ENCODE assay signal across 8 cellular contexts in the genomic region with DNA sequence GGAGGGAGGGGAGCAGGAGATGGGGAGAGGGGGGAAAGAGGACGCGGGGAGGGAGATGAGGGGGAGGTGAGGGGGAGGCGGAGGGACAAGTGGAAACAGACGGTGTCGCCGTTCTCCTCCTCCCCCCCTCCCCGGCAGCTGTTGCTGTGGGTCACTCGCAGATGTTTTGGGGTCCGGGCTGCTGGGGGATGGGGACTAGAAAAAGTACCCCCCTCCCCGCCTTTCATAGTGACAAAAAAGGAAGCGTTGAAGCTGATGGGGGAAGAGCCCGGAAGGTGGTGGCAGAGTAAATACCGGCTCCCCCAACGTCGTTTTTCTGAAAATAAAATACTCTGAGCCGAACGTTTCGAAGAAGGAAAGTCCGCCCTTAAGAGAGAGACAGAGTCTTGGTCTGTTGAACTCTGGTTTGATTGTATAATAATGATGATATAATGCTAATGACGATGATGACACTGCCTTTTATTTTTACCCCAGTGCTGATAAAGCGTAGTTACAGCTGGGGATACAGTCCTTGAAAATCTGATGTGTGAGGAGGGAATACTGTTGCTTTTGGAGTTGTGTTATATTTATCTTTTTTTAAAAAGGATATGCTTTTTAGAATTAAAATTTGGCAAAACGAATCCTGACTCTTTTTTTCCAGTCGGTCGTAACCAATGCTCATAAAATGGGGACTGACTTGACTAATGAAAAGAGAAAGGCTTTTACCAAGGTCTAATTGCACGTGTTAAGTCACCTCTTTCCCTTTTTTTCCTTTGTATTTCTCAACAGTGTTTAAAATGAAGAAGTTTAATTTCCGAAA. TPM values are rescaled to one million over a fixed set of nuclear protein-coding genes. Genes with fewer than 3 reads are reported as not detected.
DNase-seq lines count a peak whose midpoint lies in the region; ATAC-seq and TF ChIP-seq lines count a peak whose summit lies in the region.

No MANE protein-coding gene starts in this region.

- WGBS in upper lobe of left lung, 2 donors, result 3 to 5% methylated on average over 23 to 25 of the region's 26 CpGs

- no peak for TF ChIP-seq CTCF in cardiac muscle cell (IDR thresholded peaks at IDR 0.05; ENCODE audit: low read depth, low read length)
- TF ChIP-seq CTCF in lower lobe of right lung (IDR thresholded peaks at IDR 0.05), result no peak
- no peak for TF ChIP-seq CTCF in upper lobe of left lung (IDR thresholded peaks at IDR 0.05)

- TF ChIP-seq EP300 in upper lobe of left lung (IDR thresholded peaks at IDR 0.05), result no peak

- no peak overlapping the region for H3K27ac Mint-ChIP-seq in activated T-helper 1 cell treated with anti-CD3 and anti-CD28 coated beads, Interleukin-12 subunit alpha, Interleukin-12 subunit beta, Interleukin-2, Interleukin-4 antibody, amounts not matched to agents 30 ng/mL and 10 ng/mL and 1 ng/mL, durations not matched to agents 14 hours and 24 hours and 36 hours

- peaks cover 5% of the 10 kb centered on the region for H3K4me1 Mint-ChIP-seq in activated T-helper 1 cell treated with anti-CD3 and anti-CD28 coated beads, Interleukin-12 subunit alpha, Interleukin-12 subunit beta, Interleukin-2, Interleukin-4 antibody, amounts not matched to agents 30 ng/mL and 10 ng/mL and 1 ng/mL, durations not matched to agents 14 hours and 24 hours and 36 hours (ENCODE audit: low read depth)

- H3K4me3 Mint-ChIP-seq in activated T-helper 1 cell treated with anti-CD3 and anti-CD28 coated beads, Interleukin-12 subunit alpha, Interleukin-12 subunit beta, Interleukin-2, Interleukin-4 antibody, amounts not matched to agents 30 ng/mL and 10 ng/mL and 1 ng/mL, durations not matched to agents 14 hours and 24 hours and 36 hours, result peak overlapping the region; percentile 42

- TF ChIP-seq POLR2A in upper lobe of left lung (IDR thresholded peaks at IDR 0.05), result no peak

- no peaks in the 10 kb centered on the region for H3K9me3 Mint-ChIP-seq in activated T-helper 1 cell treated with anti-CD3 and anti-CD28 coated beads, Interleukin-12 subunit alpha, Interleukin-12 subunit beta, Interleukin-2, Interleukin-4 antibody, amounts not matched to agents 30 ng/mL and 10 ng/mL and 1 ng/mL, durations not matched to agents 14 hours and 24 hours and 36 hours

- H3K9me3 ChIP-seq in cardiac muscle cell (ENCODE audit: low read depth) (no peaks in the 10 kb centered on the region), lower lobe of right lung (no peaks in the 10 kb centered on the region), upper lobe of left lung (no peaks in the 10 kb centered on the region)

- ATAC-seq in lower lobe of right lung, result no peak
- ATAC-seq in upper lobe of left lung (ENCODE audit: low FRiP score in 2 of 2), result no peak
- ATAC-seq in GM18867 (IDR thresholded peaks at IDR 0.05; ENCODE audit: unreplicated experiment), result no peak

- H3K27me3 ChIP-seq in cardiac muscle cell, result peaks cover 15% of the 10 kb centered on the region
- H3K27me3 ChIP-seq in lower lobe of right lung (ENCODE audit: low read depth), result peaks cover 59% of the 10 kb centered on the region
- peaks cover 0 to 23% (median 9%) of the 10 kb centered on the region in 4 donors for H3K27me3 ChIP-seq in upper lobe of left lung

- no peaks in the 10 kb centered on the region for H3K36me3 Mint-ChIP-seq in activated T-helper 1 cell treated with anti-CD3 and anti-CD28 coated beads, Interleukin-12 subunit alpha, Interleukin-12 subunit beta, Interleukin-2, Interleukin-4 antibody, amounts not matched to agents 30 ng/mL and 10 ng/mL and 1 ng/mL, durations not matched to agents 14 hours and 24 hours and 36 hours (ENCODE audit: low read depth)

- H3K4me1 ChIP-seq in cardiac muscle cell (ENCODE audit: low read depth) (peaks cover 3% of the 10 kb centered on the region), lower lobe of right lung (peaks cover 16% of the 10 kb centered on the region), upper lobe of left lung (peaks cover 14 to 21% (median 15%) of the 10 kb centered on the region in 4 donors)

- H3K4me3 ChIP-seq in cardiac muscle cell, result peak overlapping the region; percentile 45
- H3K4me3 ChIP-seq in lower lobe of right lung, result peak overlapping the region; percentile 43
- peak overlapping the region in 3 of 4 donors; percentile 29 to 48 (median 45) for H3K4me3 ChIP-seq in upper lobe of left lung

- H3K27ac ChIP-seq in cardiac muscle cell (no peak overlapping the region), lower lobe of right lung (no peak overlapping the region), upper lobe of left lung (no peak overlapping the region)

- H3K27me3 Mint-ChIP-seq in activated T-helper 1 cell treated with anti-CD3 and anti-CD28 coated beads, Interleukin-12 subunit alpha, Interleukin-12 subunit beta, Interleukin-2, Interleukin-4 antibody, amounts not matched to agents 30 ng/mL and 10 ng/mL and 1 ng/mL, durations not matched to agents 14 hours and 24 hours and 36 hours (ENCODE audit: insufficient read depth), result peaks cover 41% of the 10 kb centered on the region

- H3K36me3 ChIP-seq in cardiac muscle cell (no peaks in the 10 kb centered on the region), lower lobe of right lung (no peaks in the 10 kb centered on the region), upper lobe of left lung (no peaks in the 10 kb centered on the region)

- intact Hi-C loops in cardiac septum (cut with DNase I) (no loop called here), lower lobe of right lung (cut with DNase I) (no loop called here)
- intact Hi-C loops in activated T-helper 1 cell treated with anti-CD3 and anti-CD28 coated beads, Interleukin-12 subunit alpha, Interleukin-12 subunit beta, Interleukin-2, Interleukin-4 antibody, amounts not matched to agents 30 ng/mL and 10 ng/mL and 1 ng/mL, durations not matched to agents 14 hours and 24 hours and 36 hours (cut with micrococcal nuclease), result no loop called here

- DNase-seq in cardiac muscle cell (ENCODE audit: low read depth in 1 of 2, low spot score in 1 of 2) (peak in 1 of 2 donors; percentile 1), cardiac septum (ENCODE audit: low spot score) (no peak), lower lobe of right lung (no peak), upper lobe of left lung (no peak), NCI-H2081 treated with DMSO at 0.1 percent for 48 hours (lab: John Stamatoyannopoulos, UW) (no peak), putamen (ENCODE audit: low spot score) (no peak)
- DNase-seq in activated T-helper 1 cell treated with anti-CD3 and anti-CD28 coated beads, Interleukin-12 subunit alpha, Interleukin-12 subunit beta, Interleukin-2, Interleukin-4 antibody, amounts not matched to agents 30 ng/mL and 10 ng/mL and 1 ng/mL, durations not matched to agents 14 hours and 24 hours and 36 hours (ENCODE audit: low spot score), result no peak

RNA-seq across cellular contexts. Expression of a gene that starts 1.0 kb away (rescaled TPM):
- total RNA-seq in cardiac muscle cell (0.07 and 0.24 TPM in 2 replicates), cardiac septum (not detected), lower lobe of right lung (not detected), upper lobe of left lung (under 1 TPM in 1 of 6 donors, not detected in 5; 0.07 TPM)
- 0.02 and 0.14 TPM in 2 replicates for polyA plus RNA-seq in cardiac muscle cell
- total RNA-seq in activated T-helper 1 cell treated with anti-CD3 and anti-CD28 coated beads, Interleukin-12 subunit alpha, Interleukin-12 subunit beta, Interleukin-2, Interleukin-4 antibody, amounts not matched to agents 30 ng/mL and 10 ng/mL and 1 ng/mL, durations not matched to agents 14 hours and 24 hours and 36 hours, result not detected in 2 replicates
